ENCODE assay signal across 17 cellular contexts in the genomic region with DNA sequence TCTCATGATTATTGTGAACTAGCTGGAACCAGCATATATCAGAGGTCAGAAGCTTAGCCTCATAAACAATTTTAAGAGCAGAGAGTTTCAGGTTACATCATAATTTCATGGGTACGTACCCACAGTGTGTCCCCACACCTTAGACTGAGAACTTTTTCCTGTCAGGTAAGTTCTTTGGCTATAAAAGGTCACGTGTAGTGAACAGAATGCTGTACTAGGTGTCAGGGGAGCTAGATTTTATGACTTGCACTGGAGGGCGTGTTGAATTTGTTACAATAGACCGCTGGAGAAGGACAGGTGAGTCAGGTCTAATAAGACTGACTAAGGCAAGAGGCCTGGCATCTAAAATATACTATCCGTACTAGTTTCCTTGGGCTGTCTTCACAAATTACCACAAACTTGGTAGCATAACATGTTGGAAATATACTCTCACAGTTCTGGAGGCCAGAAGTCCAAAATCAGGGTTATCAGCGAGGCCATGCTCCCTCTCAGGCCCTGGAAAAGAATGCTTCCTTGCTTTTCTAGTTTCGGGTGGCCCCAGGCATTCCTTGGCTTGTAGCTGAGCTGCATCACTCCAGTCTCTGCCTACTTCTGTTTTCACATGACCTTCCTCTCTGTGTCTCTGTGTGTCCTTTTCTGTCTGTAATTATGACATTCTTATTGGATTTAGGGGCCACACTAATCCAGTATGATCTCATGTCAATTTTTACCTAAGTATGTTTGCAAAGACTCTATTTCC.
A peak's percentile ranks its signal among the peaks of the same experiment; 100 is the strongest.
DNase-seq lines count a peak whose midpoint lies in the region; ATAC-seq and TF ChIP-seq lines count a peak whose summit lies in the region.
"Had no signal": no experiment of that assay in that cellular context is flagged by ENCODE, and none has a peak within 500 bp of the region (broad histone marks: within the 10 kb centered on the region; RNA-seq: fewer than 3 reads in every experiment).

No MANE protein-coding gene starts in this region.

- ATAC-seq in RWPE2 (ENCODE audit: low read depth) (peak; percentile 66; the same call in 2 of the 3 replicates), GM18519 (IDR thresholded peaks at IDR 0.05; ENCODE audit: low FRiP score, unreplicated experiment) (no peak)

- H3K27ac ChIP-seq in RWPE2 (ENCODE audit: poor library complexity, severe bottlenecking) (no peak overlapping the region), hepatocyte (peak overlapping the region; percentile 49), transverse colon (peak overlapping the region; percentile 38 to 80 (median 58))
- H3K27ac ChIP-seq: GM23248, HL-60, Peyer's patch, SJCRH30 had no signal

- H3K4me1 ChIP-seq in RWPE2 (ENCODE audit: insufficient read depth, poor library complexity, severe bottlenecking) (no peaks in the 10 kb centered on the region), hepatocyte (ENCODE audit: insufficient read depth) (peaks cover 4% of the 10 kb centered on the region), transverse colon (peaks cover 0 to 25% (median 0%) of the 10 kb centered on the region in 4 donors)
- H3K4me1 ChIP-seq: Peyer's patch, SJCRH30 had no signal

- H2AFZ ChIP-seq in hepatocyte = no peak overlapping the region
- H2AFZ ChIP-seq: GM23248 had no signal

- TF ChIP-seq CTCF in RWPE2 (IDR thresholded peaks at IDR 0.05; ENCODE audit: poor library complexity, severe bottlenecking) = no peak
- no peak for TF ChIP-seq CTCF in hepatocyte (IDR thresholded peaks at IDR 0.05; ENCODE audit: poor library complexity)
- no peak for TF ChIP-seq CTCF in transverse colon (IDR thresholded peaks at IDR 0.05)

- H3K4me2 ChIP-seq in hepatocyte = no peak overlapping the region

- no peaks in the 10 kb centered on the region for H3K36me3 ChIP-seq in RWPE2 (ENCODE audit: low read depth)
- H3K36me3 ChIP-seq in hepatocyte (replicated peaks; ENCODE audit: insufficient read depth, low read depth) = no peaks in the 10 kb centered on the region
- H3K36me3 ChIP-seq in transverse colon = no peaks in the 10 kb centered on the region
- H3K36me3 ChIP-seq: Peyer's patch, SJCRH30 had no signal

- H3K79me2 ChIP-seq in hepatocyte = no peaks in the 10 kb centered on the region

- 69% methylated on average over 7 of the region's 7 CpGs for WGBS in hepatocyte (ENCODE audit: low lambda C conversion rate, missing lambda C conversion rate)
- WGBS in transverse colon (ENCODE audit: low coverage in 1 of 2), 2 donors = 58 to 67% methylated on average over 7 of the region's 7 CpGs

- H3K27me3 ChIP-seq in RWPE2 (ENCODE audit: insufficient read depth, poor library complexity, severe bottlenecking) (no peaks in the 10 kb centered on the region), hepatocyte (no peaks in the 10 kb centered on the region), transverse colon (no peaks in the 10 kb centered on the region)
- H3K27me3 ChIP-seq: Peyer's patch, SJCRH30 had no signal

- no peaks in the 10 kb centered on the region for H4K20me1 ChIP-seq in hepatocyte (ENCODE audit: insufficient read depth, poor library complexity, severe bottlenecking)

- no peaks in the 10 kb centered on the region for H3K9me2 ChIP-seq in hepatocyte (replicated peaks; ENCODE audit: insufficient read depth)

- H3K4me3 ChIP-seq in RWPE2 (ENCODE audit: severe bottlenecking) (no peak overlapping the region), hepatocyte (no peak overlapping the region), transverse colon (no peak overlapping the region)
- H3K4me3 ChIP-seq: GM23248, Peyer's patch, SJCRH30 had no signal

- in situ Hi-C loops in transverse colon (cut with MboI; ENCODE audit: low pct_ligation_motif_present in 1 of 4, low pct_unique_long_range_greater_than_20kb in 1 of 4, low sequenced_read_pairs in 3 of 4) = no loop called here

- TF ChIP-seq RAD21 in Ishikawa (IDR thresholded peaks at IDR 0.05; ENCODE audit: low read depth) = no peak

- no peaks in the 10 kb centered on the region for H3K9me3 ChIP-seq in RWPE2 (ENCODE audit: severe bottlenecking)
- H3K9me3 ChIP-seq in hepatocyte (ENCODE audit: low read depth) = no peaks in the 10 kb centered on the region
- no peaks in the 10 kb centered on the region for H3K9me3 ChIP-seq in transverse colon
- H3K9me3 ChIP-seq: Peyer's patch, SJCRH30 had no signal

- TF ChIP-seq EP300 in Ishikawa (IDR thresholded peaks at IDR 0.05; ENCODE audit: borderline replicate concordance) (peak; percentile 62; the same call in 1 of the 2 replicates), transverse colon (IDR thresholded peaks at IDR 0.05; ENCODE audit: low read depth) (no peak)

- no peak for TF ChIP-seq POLR2A in transverse colon (IDR thresholded peaks at IDR 0.05)

- intact Hi-C loops in transverse colon (cut with DNase I; ENCODE audit: low total_unique reads) = no loop called here

- DNase-seq in RWPE2 (ENCODE audit: low spot score) (no peak), hepatocyte (ENCODE audit: low spot score) (peak; percentile 22), transverse colon (peak; percentile 18), ecto neural progenitor cell (ENCODE audit: low spot score) (no peak)
- DNase-seq in activated T-cell treated with anti-CD3 and anti-CD28 coated beads, Interleukin-2, amount 50 U/mL, for 1 hour = no peak
- DNase-seq: CD4-positive, alpha-beta memory T cell; DMS79 treated with DMSO at 0.1 percent for 48 hours; GDM1; GM23248; NCI-H1417 treated with DMSO at 0.1 percent for 48 hours; NCI-H2029 treated with DMSO at 0.1 percent for 48 hours; NCI-H69; Peyer's patch; SJCRH30 had no signal

TF ChIP-seq in Ishikawa, 13 proteins besides CTCF, POLR2A, EP300 and RAD21:
- TF ChIP-seq, protein P1, sequence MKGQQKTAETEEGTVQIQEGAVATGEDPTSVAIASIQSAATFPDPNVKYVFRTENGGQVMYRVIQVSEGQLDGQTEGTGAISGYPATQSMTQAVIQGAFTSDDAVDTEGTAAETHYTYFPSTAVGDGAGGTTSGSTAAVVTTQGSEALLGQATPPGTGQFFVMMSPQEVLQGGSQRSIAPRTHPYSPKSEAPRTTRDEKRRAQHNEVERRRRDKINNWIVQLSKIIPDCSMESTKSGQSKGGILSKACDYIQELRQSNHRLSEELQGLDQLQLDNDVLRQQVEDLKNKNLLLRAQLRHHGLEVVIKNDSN (IDR thresholded peaks at IDR 0.05) = peak; percentile 85
- 0 out of 2 replicates have a peak, but pooled peaks have one; percentile 19 for TF ChIP-seq TEAD4 (IDR thresholded peaks at IDR 0.05)
- no peak for TF ChIP-seq CEBPB (IDR thresholded peaks at IDR 0.05)

Comparison
In these comparisons a context has a peak if more than half of its experiments do, and no peak if none do; other contexts are left out.
1. DNase-seq: peak in hepatocyte (single experiment) and transverse colon (single experiment); none in RWPE2 (single experiment), ecto neural progenitor cell (single experiment) and activated T-cell treated with anti-CD3 and anti-CD28 coated beads, Interleukin-2, amount 50 U/mL, for 1 hour (single experiment).